9 cellular contexts compared by ENCODE assay signal in the genomic region with DNA sequence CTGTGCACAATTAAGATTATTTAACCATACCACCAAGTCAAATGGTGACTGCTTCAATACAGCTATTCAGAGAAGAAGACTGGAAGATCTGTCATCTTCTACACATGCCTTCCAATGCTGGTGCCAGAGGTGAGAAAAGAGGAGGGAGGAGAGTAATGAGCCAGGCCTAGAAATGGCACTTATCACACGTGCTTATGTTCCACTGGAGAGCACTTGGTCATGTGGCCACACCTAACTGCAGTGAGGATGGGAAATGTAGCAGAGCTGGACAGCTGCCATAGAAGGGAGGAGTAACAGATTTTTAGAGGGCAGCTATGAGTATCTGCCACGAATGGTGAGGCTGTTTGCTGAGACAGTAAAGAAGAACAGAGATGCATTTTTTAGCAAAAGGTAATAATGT.
DNase-seq lines count a peak whose midpoint lies in the region; ATAC-seq and FAIRE-seq lines count a peak whose summit lies in the region.
"Had no signal": no experiment of that assay in that cellular context is flagged by ENCODE, and none has a peak within 500 bp of the region (broad histone marks: within the 10 kb centered on the region; RNA-seq: fewer than 3 reads in every experiment).

No MANE protein-coding gene starts in this region.

- DNase-seq in NCI-H2171 treated with DMSO at 0.1 percent for 48 hours (lab: John Stamatoyannopoulos, UW): peak; percentile 20
- DNase-seq in NCI-H2171 (lab: John Stamatoyannopoulos, UW): no peak
- DNase-seq in NCI-H2227 (lab: John Stamatoyannopoulos, UW; ENCODE audit: unreplicated experiment): peak; percentile 36
- DNase-seq in dermis blood vessel endothelial cell: peak; percentile 4
- peak; percentile 77 for DNase-seq in small intestine
- no peak for DNase-seq in globus pallidus (ENCODE audit: low spot score)
- DNase-seq in foreskin melanocyte: no peak

- no peak overlapping the region for H3K4me3 ChIP-seq in small intestine (ENCODE audit: low read depth in 1 of 2, low read length in 2 of 2)
- H3K4me3 ChIP-seq: A549 had no signal

- H3K9me3 ChIP-seq in small intestine (ENCODE audit: control insufficient read depth, low read depth): no peaks in the 10 kb centered on the region
- H3K9me3 ChIP-seq: A549 had no signal

- FAIRE-seq in small intestine (lab: Jason Lieb, UNC): no peak
- FAIRE-seq: A549 had no signal

- H3K36me3 ChIP-seq in small intestine (ENCODE audit: control insufficient read depth in 2 of 2, insufficient read depth in 2 of 2, low read length in 2 of 2): no peaks in the 10 kb centered on the region

- WGBS in small intestine, 3 donors: 11 to 29% (median 22%) methylated on average over 2 of the region's 2 CpGs

- H3K27me3 ChIP-seq in small intestine (ENCODE audit: control insufficient read depth in 2 of 2, insufficient read depth in 2 of 2, low read length in 2 of 2): no peaks in the 10 kb centered on the region

- no peak overlapping the region for H3K27ac ChIP-seq in small intestine (ENCODE audit: low read depth in 1 of 2, low read length in 1 of 2)
- H3K27ac ChIP-seq: A549 had no signal

- H3K4me1 ChIP-seq in small intestine (ENCODE audit: control insufficient read depth in 2 of 2, insufficient read depth in 1 of 2, low read depth in 1 of 2, low read length in 1 of 2): no peaks in the 10 kb centered on the region

- ATAC-seq in GM21423 (IDR thresholded peaks at IDR 0.05; ENCODE audit: unreplicated experiment): no peak
- ATAC-seq: A549 had no signal

Comparison
In these comparisons a context has a peak if more than half of its experiments do, and no peak if none do; other contexts are left out.
1. DNase-seq: peak in NCI-H2171 treated with DMSO at 0.1 percent for 48 hours (single experiment), NCI-H2227 (single experiment), dermis blood vessel endothelial cell (single experiment) and small intestine (single experiment); none in NCI-H2171 (single experiment), globus pallidus (single experiment) and foreskin melanocyte (single experiment).